8 cellular contexts compared by ENCODE assay signal in genomic region chr11:9315078-9315688, GRCh38. TPM values are rescaled to one million over a fixed set of nuclear protein-coding genes. Genes with fewer than 3 reads are reported as not detected.
DNase-seq lines count a peak whose midpoint lies in the region; ATAC-seq and TF ChIP-seq lines count a peak whose summit lies in the region.

No MANE protein-coding gene starts in this region.

- peak; percentile 10 for ATAC-seq in SK-N-SH treated with all-trans-retinoic acid at 6 μM for 48 hours

- DNase-seq in NCI-H146 (lab: John Stamatoyannopoulos, UW), result peak; percentile 30
- no peak for DNase-seq in NCI-H146 treated with DMSO at 0.1 percent for 48 hours (lab: John Stamatoyannopoulos, UW; ENCODE audit: unreplicated experiment)
- no peak for DNase-seq in esophagus muscularis mucosa (ENCODE audit: extremely low spot score)
- DNase-seq in posterior vena cava (ENCODE audit: low spot score), result peak; percentile 72
- no peak for DNase-seq in G401 (ENCODE audit: low spot score)
- DNase-seq in NCI-H226, result no peak
- no peak for DNase-seq in HPDE6-E6E7 (ENCODE audit: extremely low spot score)

- peaks cover 0 to 14% (median 0%) of the 10 kb centered on the region in 4 donors for H3K27me3 ChIP-seq in esophagus muscularis mucosa

- TF ChIP-seq POLR2A in esophagus muscularis mucosa (IDR thresholded peaks at IDR 0.05; ENCODE audit: low read depth), result no peak

- no peak for TF ChIP-seq CTCF in esophagus muscularis mucosa (IDR thresholded peaks at IDR 0.05)

- peaks cover 0 to 29% (median 23%) of the 10 kb centered on the region in 4 donors for H3K4me1 ChIP-seq in esophagus muscularis mucosa

- WGBS in esophagus muscularis mucosa, result 71% methylated on average over 16 of the region's 16 CpGs

- TF ChIP-seq EP300 in esophagus muscularis mucosa (IDR thresholded peaks at IDR 0.05), result no peak

- intact Hi-C loops in esophagus muscularis mucosa (cut with DNase I) (loop anchor here (10.0 kb wide), 1 partner anchor 150 kb away; the partner anchor contains the start of gene ZNF143), posterior vena cava (cut with DNase I) (loop anchor here in 1 of 2 donors (10.0 kb wide), 1 partner anchor 70 kb away; the partner anchor contains the start of gene IPO7)

- peak overlapping the region; percentile 83 to 87 (median 85) for H3K27ac ChIP-seq in esophagus muscularis mucosa (replicated peaks in 1 of 4)

- H3K4me3 ChIP-seq in esophagus muscularis mucosa, result peak overlapping the region; percentile 82 to 99 (median 95)

- in situ Hi-C loops in G401 (cut with HindIII; ENCODE audit: low sequenced_read_pairs), result no loop called here

- no peaks in the 10 kb centered on the region for H3K9me3 ChIP-seq in esophagus muscularis mucosa

- no peaks in the 10 kb centered on the region for H3K36me3 ChIP-seq in esophagus muscularis mucosa

TF ChIP-seq in SK-N-SH treated with all-trans-retinoic acid at 6 μM for 48 hours, 23 proteins besides CTCF, POLR2A, EP300 and RAD21:
- TF ChIP-seq CSDC2 (CRISPR knock-in tag; IDR thresholded peaks at IDR 0.05), result no peak
- TF ChIP-seq TSHZ2 (CRISPR knock-in tag; IDR thresholded peaks at IDR 0.05), result 0 out of 2 replicates have a peak, but pooled peaks have one; percentile 44
TF ChIP-seq in SK-N-SH treated with all-trans-retinoic acid at 6 μM for 48 hours: peak in this region for 1.

RNA-seq across cellular contexts. Expression of gene TMEM41B, which starts 0.8 kb away (rescaled TPM):
- total RNA-seq in esophagus muscularis mucosa, result 10 to 100 TPM; 13.3 to 21.1 (median 17.4) TPM
- 10 to 100 TPM; 16.8 to 18.0 TPM for total RNA-seq in posterior vena cava
- 66.2 and 82.8 TPM in 2 replicates for total RNA-seq in G401 (2014; rRNA removed; shearing (Covaris generic))

RNA-seq across cellular contexts. Expression of gene DENND5A, which starts 50.0 kb away (rescaled TPM):
- total RNA-seq in esophagus muscularis mucosa (100 to 1,000 TPM; 103 to 135 (median 108) TPM), posterior vena cava (100 to 1,000 TPM in 1 of 2 donors, 10 to 100 TPM in 1; 97.4 to 132 TPM)
- total RNA-seq in G401 (2014; rRNA removed; shearing (Covaris generic)), result 60.9 and 72.0 TPM in 2 replicates

Comparison
In these comparisons a context has a peak if more than half of its experiments do, and no peak if none do; other contexts are left out.
1. DNase-seq: peak in NCI-H146 (single experiment) and posterior vena cava (single experiment); none in NCI-H146 treated with DMSO at 0.1 percent for 48 hours (single experiment), esophagus muscularis mucosa (single experiment), G401 (single experiment), NCI-H226 (single experiment) and HPDE6-E6E7 (single experiment).